13 cellular contexts compared by ENCODE assay signal in the genomic region with DNA sequence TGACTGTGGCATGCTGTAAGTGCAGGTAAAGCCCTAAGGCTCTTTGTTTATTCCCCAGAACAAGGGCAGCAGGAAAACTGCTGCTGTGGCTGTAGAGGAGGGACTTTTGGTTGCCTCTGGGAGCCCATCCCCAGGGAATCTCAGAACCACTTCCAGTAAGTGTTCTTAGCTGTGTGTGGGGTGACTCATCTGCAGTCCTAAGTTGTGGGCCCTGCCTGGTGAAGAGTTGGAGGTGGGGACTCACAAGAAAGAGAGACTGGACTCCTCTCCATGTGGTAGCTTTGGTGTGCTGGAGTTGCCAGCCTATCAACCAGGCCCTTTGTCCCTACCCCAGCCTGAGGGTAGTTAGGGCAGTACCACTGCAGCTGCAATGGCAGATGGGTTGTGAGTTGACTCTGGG. TPM values are rescaled to one million over a fixed set of nuclear protein-coding genes. Genes with fewer than 3 reads are reported as not detected.
DNase-seq lines count a peak whose midpoint lies in the region; ATAC-seq and TF ChIP-seq lines count a peak whose summit lies in the region.
"Had no signal": no experiment of that assay in that cellular context is flagged by ENCODE, and none has a peak within 500 bp of the region (broad histone marks: within the 10 kb centered on the region; RNA-seq: fewer than 3 reads in every experiment).

No MANE protein-coding gene starts in this region.

- ATAC-seq in GM23338 (no peak), GM19023 (IDR thresholded peaks at IDR 0.05; ENCODE audit: unreplicated experiment) (no peak)
- ATAC-seq: activated naive CD8-positive, alpha-beta T cell treated with anti-CD3 and anti-CD28 coated beads, Interleukin-2, amount 50 U/mL, for 24 hours; sciatic nerve had no signal

- peak; percentile 76 for DNase-seq in A172 (ENCODE audit: low spot score)
- DNase-seq in GM23338 (ENCODE audit: low spot score) = no peak
- DNase-seq in SJCRH30 = peak; percentile 4
- peak; percentile 67 to 84 for DNase-seq in foreskin fibroblast
- DNase-seq in NOMO-1 treated with DMSO at 0.1 percent for 48 hours (lab: John Stamatoyannopoulos, UW; ENCODE audit: unreplicated experiment) = no peak
- DNase-seq in GOT3 (lab: John Stamatoyannopoulos, UW) = no peak
- no peak for DNase-seq in effector memory CD4-positive, alpha-beta T cell
- DNase-seq: activated CD4-positive, alpha-beta memory T cell treated with anti-CD3 and anti-CD28 coated beads for 36 hours; activated naive CD8-positive, alpha-beta T cell treated with anti-CD3 and anti-CD28 coated beads, Interleukin-2, amount 50 U/mL, for 24 hours; esophagus squamous epithelium; NCI-H2171 had no signal

- H4K20me1 ChIP-seq in GM23338 (replicated peaks; ENCODE audit: insufficient read depth) = no peaks in the 10 kb centered on the region

- H3K27ac ChIP-seq in GM23338 (ENCODE audit: low read depth) = no peak overlapping the region
- no peak overlapping the region for H3K27ac ChIP-seq in SJCRH30
- no peak overlapping the region for H3K27ac ChIP-seq in effector memory CD4-positive, alpha-beta T cell (ENCODE audit: insufficient read depth, low read length, poor library complexity, severe bottlenecking)
- H3K27ac ChIP-seq: esophagus squamous epithelium had no signal

- H3K27ac Mint-ChIP-seq in GM23338 = no peak overlapping the region
- H3K27ac Mint-ChIP-seq: activated CD4-positive, alpha-beta memory T cell treated with anti-CD3 and anti-CD28 coated beads for 36 hours; activated naive CD8-positive, alpha-beta T cell treated with anti-CD3 and anti-CD28 coated beads, Interleukin-2, amount 50 U/mL, for 24 hours had no signal

- H3K4me1 ChIP-seq in GM23338 (ENCODE audit: insufficient read depth) (no peaks in the 10 kb centered on the region), SJCRH30 (no peaks in the 10 kb centered on the region)
- no peaks in the 10 kb centered on the region for H3K4me1 ChIP-seq in effector memory CD4-positive, alpha-beta T cell (ENCODE audit: control insufficient read depth, insufficient read depth, low read length, poor library complexity, severe bottlenecking)

- H3K4me1 Mint-ChIP-seq in GM23338 = peaks cover 3% of the 10 kb centered on the region; the same call in 1 of the 3 replicates
- H3K4me1 Mint-ChIP-seq: activated naive CD8-positive, alpha-beta T cell treated with anti-CD3 and anti-CD28 coated beads, Interleukin-2, amount 50 U/mL, for 24 hours had no signal

- H3K9me2 ChIP-seq in GM23338 (ENCODE audit: insufficient read depth) = no peaks in the 10 kb centered on the region

- H3K4me3 Mint-ChIP-seq in GM23338 = no peak overlapping the region
- H3K4me3 Mint-ChIP-seq: activated CD4-positive, alpha-beta memory T cell treated with anti-CD3 and anti-CD28 coated beads for 36 hours; activated naive CD8-positive, alpha-beta T cell treated with anti-CD3 and anti-CD28 coated beads, Interleukin-2, amount 50 U/mL, for 24 hours had no signal

- H3K27me3 Mint-ChIP-seq in GM23338 (ENCODE audit: insufficient read depth, low read depth, poor library complexity) = peaks cover 8% of the 10 kb centered on the region
- H3K27me3 Mint-ChIP-seq: activated naive CD8-positive, alpha-beta T cell treated with anti-CD3 and anti-CD28 coated beads, Interleukin-2, amount 50 U/mL, for 24 hours had no signal

- H3K4me3 ChIP-seq in GM23338 = no peak overlapping the region
- H3K4me3 ChIP-seq in SJCRH30 = no peak overlapping the region
- no peak overlapping the region for H3K4me3 ChIP-seq in foreskin fibroblast (ENCODE audit: low read depth in 1 of 2, low read length in 2 of 2)
- no peak overlapping the region for H3K4me3 ChIP-seq in effector memory CD4-positive, alpha-beta T cell (ENCODE audit: insufficient read depth, low read depth, low read length, poor library complexity, severe bottlenecking)
- H3K4me3 ChIP-seq: esophagus squamous epithelium had no signal

- TF ChIP-seq CTCF in GM23338 (conservative IDR thresholded peaks at IDR 0.05; ENCODE audit: low read depth in 2 of 2) = no peak
- no peak for TF ChIP-seq CTCF in foreskin fibroblast (IDR thresholded peaks at IDR 0.05; ENCODE audit: low read depth, low read length)

- peaks cover 46% of the 10 kb centered on the region for H3K36me3 Mint-ChIP-seq in GM23338 (ENCODE audit: low read depth)

- 0 out of 2 replicates have a peak overlapping the region, but pooled peaks have one; percentile 32 for H2AFZ ChIP-seq in GM23338

- H3K9me3 Mint-ChIP-seq in GM23338 = peaks cover 62% of the 10 kb centered on the region

- H3K27me3 ChIP-seq in GM23338 (ENCODE audit: insufficient read depth) = no peaks in the 10 kb centered on the region
- no peaks in the 10 kb centered on the region for H3K27me3 ChIP-seq in SJCRH30
- H3K27me3 ChIP-seq in effector memory CD4-positive, alpha-beta T cell (replicated peaks; ENCODE audit: control insufficient read depth, insufficient read depth, low read length, poor library complexity, severe bottlenecking) = no peaks in the 10 kb centered on the region
- H3K27me3 ChIP-seq: esophagus squamous epithelium had no signal

- H3K9me3 ChIP-seq in SJCRH30 (replicated peaks) = no peaks in the 10 kb centered on the region
- H3K9me3 ChIP-seq in effector memory CD4-positive, alpha-beta T cell (ENCODE audit: control insufficient read depth, low read length) = no peaks in the 10 kb centered on the region

- no peaks in the 10 kb centered on the region for H3K79me2 ChIP-seq in GM23338 (replicated peaks; ENCODE audit: insufficient read depth)

- no peak overlapping the region for H3K4me2 ChIP-seq in GM23338

- no peaks in the 10 kb centered on the region for H3F3A ChIP-seq in GM23338 (replicated peaks; ENCODE audit: low read depth)

- H3K36me3 ChIP-seq in GM23338 (ENCODE audit: insufficient read depth) (peaks cover 4% of the 10 kb centered on the region; the same call in 1 of the 2 replicates), SJCRH30 (no peaks in the 10 kb centered on the region)
- no peaks in the 10 kb centered on the region for H3K36me3 ChIP-seq in effector memory CD4-positive, alpha-beta T cell (ENCODE audit: control insufficient read depth, insufficient read depth, low read length)
- H3K36me3 ChIP-seq: esophagus squamous epithelium had no signal

TF ChIP-seq in GM23338, 12 proteins besides CTCF, POLR2A, EP300 and RAD21 (continues in another document):
- TF ChIP-seq ZNF114 (CRISPR knock-in tag; IDR thresholded peaks at IDR 0.05) (no peak), ZNF331 (CRISPR knock-in tag; IDR thresholded peaks at IDR 0.05; ENCODE audit: low read depth) (no peak), CREB1 (CRISPR knock-in tag; IDR thresholded peaks at IDR 0.05; ENCODE audit: low read depth) (no peak), POLR2AphosphoS5 (IDR thresholded peaks at IDR 0.05; ENCODE audit: low read depth) (no peak), JUNB (IDR thresholded peaks at IDR 0.05; ENCODE audit: unreplicated experiment) (no peak), EZH2 (IDR thresholded peaks at IDR 0.05; ENCODE audit: low read depth, unreplicated experiment) (no peak), STAT1 (IDR thresholded peaks at IDR 0.05; ENCODE audit: unreplicated experiment) (no peak), EZH2phosphoT487 (IDR thresholded peaks at IDR 0.05; ENCODE audit: unreplicated experiment) (no peak)
- TF ChIP-seq, protein P1, sequence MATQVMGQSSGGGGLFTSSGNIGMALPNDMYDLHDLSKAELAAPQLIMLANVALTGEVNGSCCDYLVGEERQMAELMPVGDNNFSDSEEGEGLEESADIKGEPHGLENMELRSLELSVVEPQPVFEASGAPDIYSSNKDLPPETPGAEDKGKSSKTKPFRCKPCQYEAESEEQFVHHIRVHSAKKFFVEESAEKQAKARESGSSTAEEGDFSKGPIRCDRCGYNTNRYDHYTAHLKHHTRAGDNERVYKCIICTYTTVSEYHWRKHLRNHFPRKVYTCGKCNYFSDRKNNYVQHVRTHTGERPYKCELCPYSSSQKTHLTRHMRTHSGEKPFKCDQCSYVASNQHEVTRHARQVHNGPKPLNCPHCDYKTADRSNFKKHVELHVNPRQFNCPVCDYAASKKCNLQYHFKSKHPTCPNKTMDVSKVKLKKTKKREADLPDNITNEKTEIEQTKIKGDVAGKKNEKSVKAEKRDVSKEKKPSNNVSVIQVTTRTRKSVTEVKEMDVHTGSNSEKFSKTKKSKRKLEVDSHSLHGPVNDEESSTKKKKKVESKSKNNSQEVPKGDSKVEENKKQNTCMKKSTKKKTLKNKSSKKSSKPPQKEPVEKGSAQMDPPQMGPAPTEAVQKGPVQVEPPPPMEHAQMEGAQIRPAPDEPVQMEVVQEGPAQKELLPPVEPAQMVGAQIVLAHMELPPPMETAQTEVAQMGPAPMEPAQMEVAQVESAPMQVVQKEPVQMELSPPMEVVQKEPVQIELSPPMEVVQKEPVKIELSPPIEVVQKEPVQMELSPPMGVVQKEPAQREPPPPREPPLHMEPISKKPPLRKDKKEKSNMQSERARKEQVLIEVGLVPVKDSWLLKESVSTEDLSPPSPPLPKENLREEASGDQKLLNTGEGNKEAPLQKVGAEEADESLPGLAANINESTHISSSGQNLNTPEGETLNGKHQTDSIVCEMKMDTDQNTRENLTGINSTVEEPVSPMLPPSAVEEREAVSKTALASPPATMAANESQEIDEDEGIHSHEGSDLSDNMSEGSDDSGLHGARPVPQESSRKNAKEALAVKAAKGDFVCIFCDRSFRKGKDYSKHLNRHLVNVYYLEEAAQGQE (IDR thresholded peaks at IDR 0.05; ENCODE audit: unreplicated experiment) = no peak

RNA-seq across cellular contexts. Expression of a gene that starts 24.0 kb away (rescaled TPM):
- total RNA-seq in A172 (2014; rRNA removed; shearing (Covaris generic)) = 16.1 and 17.7 TPM in 2 replicates
- 5.2 and 6.1 TPM in 2 replicates for total RNA-seq in GM23338 (2014; rRNA removed; shearing (Covaris generic))
- 3.0 and 4.3 TPM in 2 replicates for polyA plus RNA-seq in GM23338 (2016; fragmentation: Nextera tagmentation; extraction: Ambion mirVana)
- 3.6 and 4.2 TPM in 2 replicates for total RNA-seq in SJCRH30 (2014; rRNA removed; shearing (Covaris generic))

Comparison
In these comparisons a context has a peak if more than half of its experiments do, and no peak if none do; other contexts are left out.
1. DNase-seq: peak in A172 (single experiment), SJCRH30 (2 of 2) and foreskin fibroblast (2 of 2); none in GM23338 (single experiment), NOMO-1 treated with DMSO at 0.1 percent for 48 hours (single experiment), GOT3 (single experiment) and effector memory CD4-positive, alpha-beta T cell (0 of 3).